In the genomic region with DNA sequence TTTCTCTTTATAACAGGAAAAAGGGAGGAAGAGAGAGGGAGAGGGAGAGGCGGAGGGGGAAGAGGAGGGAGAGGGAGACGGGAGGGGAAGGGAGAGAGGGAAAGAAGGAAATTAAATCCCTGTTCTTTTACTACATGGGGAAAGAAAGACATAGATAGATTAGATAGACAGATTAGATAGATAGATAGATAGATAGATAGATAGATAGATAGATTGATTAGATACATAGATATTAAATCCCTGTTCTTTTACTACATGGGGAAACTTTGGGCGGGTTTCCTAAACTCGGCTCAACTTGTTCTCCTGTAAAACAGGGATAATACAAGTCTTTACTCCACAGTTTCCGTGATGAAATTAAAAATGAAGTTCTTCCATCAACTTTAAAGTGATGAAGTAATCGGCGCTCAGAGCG, we compare ENCODE assay signal across 8 cellular contexts. TPM values are rescaled to one million over a fixed set of nuclear protein-coding genes. Genes with fewer than 3 reads are reported as not detected.
DNase-seq lines count a peak whose midpoint lies in the region; ATAC-seq and TF ChIP-seq lines count a peak whose summit lies in the region.

No MANE protein-coding gene starts in this region.

- H3K79me2 ChIP-seq in DOHH2 (ENCODE audit: control insufficient read depth, low read length) (peaks cover 64% of the 10 kb centered on the region), fibroblast of lung (ENCODE audit: control insufficient read depth, insufficient read depth, low read length) (peaks cover 51% of the 10 kb centered on the region), trophoblast cell (ENCODE audit: control insufficient read depth, insufficient read depth, low read length, poor library complexity) (peaks cover 7% of the 10 kb centered on the region)

- peaks cover 43% of the 10 kb centered on the region for H3K4me1 ChIP-seq in DOHH2 (ENCODE audit: control insufficient read depth, low read length)
- H3K4me1 ChIP-seq in RWPE2 (ENCODE audit: insufficient read depth, poor library complexity, severe bottlenecking) = peaks cover 5% of the 10 kb centered on the region
- no peaks in the 10 kb centered on the region for H3K4me1 ChIP-seq in fibroblast of lung (ENCODE audit: control insufficient read depth, extremely low read depth, insufficient read depth, low read length)
- H3K4me1 ChIP-seq in trophoblast cell (ENCODE audit: control insufficient read depth in 1 of 2, insufficient read depth in 2 of 2, low read length in 2 of 2) = peaks cover 2 to 4% of the 10 kb centered on the region in 2 experiments

- peak overlapping the region; percentile 82 for H3K4me3 ChIP-seq in DOHH2 (ENCODE audit: low read length)
- H3K4me3 ChIP-seq in RWPE2 (ENCODE audit: severe bottlenecking) = peak overlapping the region; percentile 83
- H3K4me3 ChIP-seq in fibroblast of lung (replicated peaks in 1 of 4; ENCODE audit: control extremely low read depth in 1 of 4, insufficient read depth in 1 of 4, low read depth in 3 of 4, low read length in 4 of 4) = peak overlapping the region; percentile 79 to 97 (median 90)
- H3K4me3 ChIP-seq in trophoblast cell (ENCODE audit: low read depth, low read length) = peak overlapping the region; percentile 80

- peaks cover 5% of the 10 kb centered on the region for H3K79me1 ChIP-seq in trophoblast cell (ENCODE audit: low read length)

- H3K36me3 ChIP-seq in DOHH2 (ENCODE audit: control insufficient read depth, low read length) (peaks cover 57% of the 10 kb centered on the region), RWPE2 (ENCODE audit: low read depth) (peaks cover 51% of the 10 kb centered on the region), fibroblast of lung (ENCODE audit: control insufficient read depth, insufficient read depth, low read length) (peaks cover 10% of the 10 kb centered on the region), trophoblast cell (ENCODE audit: control insufficient read depth in 1 of 2, insufficient read depth in 2 of 2, low read length in 2 of 2) (peaks cover 19 to 26% of the 10 kb centered on the region in 2 experiments)

- WGBS in trophoblast cell (ENCODE audit: extremely low coverage, insufficient coverage, insufficient read length) = no CpG with 5 or more reads among the region's 8 CpGs

- H3K27ac ChIP-seq in DOHH2 (ENCODE audit: low read depth, low read length) = peak overlapping the region; percentile 60
- H3K27ac ChIP-seq in RWPE2 (ENCODE audit: poor library complexity, severe bottlenecking) = peak overlapping the region; percentile 51
- peak overlapping the region; percentile 87 for H3K27ac ChIP-seq in fibroblast of lung (ENCODE audit: insufficient read depth, low read length)
- H3K27ac ChIP-seq in trophoblast cell (ENCODE audit: low read depth, low read length) = peak overlapping the region; percentile 16

- H2BK12ac ChIP-seq in trophoblast cell (ENCODE audit: low read length) = no peak overlapping the region

- H3K9me3 ChIP-seq in DOHH2 (ENCODE audit: control insufficient read depth, insufficient read depth, low read length) (peaks cover 12% of the 10 kb centered on the region), RWPE2 (ENCODE audit: severe bottlenecking) (no peaks in the 10 kb centered on the region), fibroblast of lung (ENCODE audit: control insufficient read depth, insufficient read depth, low read depth, low read length) (no peaks in the 10 kb centered on the region), trophoblast cell (ENCODE audit: insufficient read depth, low read depth, low read length) (peaks cover 2% of the 10 kb centered on the region)

- DNase-seq in RWPE2 (ENCODE audit: low spot score) (no peak), fibroblast of lung (ENCODE audit: low read depth in 2 of 2) (no peak), trophoblast cell (peak in 1 of 2 donors; percentile 55), NCI-H1417 (lab: John Stamatoyannopoulos, UW) (no peak), erythroblast (lab: John Stamatoyannopoulos, UW) (no peak), NCI-H1417 treated with DMSO at 0.1 percent for 48 hours (lab: John Stamatoyannopoulos, UW) (no peak)

- H2AK5ac ChIP-seq in trophoblast cell (ENCODE audit: low read length) = peak overlapping the region; percentile 88

- peak overlapping the region; percentile 90 for H3K18ac ChIP-seq in trophoblast cell (ENCODE audit: low read length)

- H3K9me2 ChIP-seq in DOHH2 (replicated peaks; ENCODE audit: control insufficient read depth, low read length) = no peaks in the 10 kb centered on the region

- H4K20me1 ChIP-seq in DOHH2 (ENCODE audit: control insufficient read depth, insufficient read depth, low read depth, low read length) (peaks cover 14% of the 10 kb centered on the region; the same call in 1 of the 2 replicates), fibroblast of lung (ENCODE audit: control insufficient read depth, extremely low read depth, insufficient read depth, low read length) (no peaks in the 10 kb centered on the region)

- no peak overlapping the region for H2BK120ac ChIP-seq in trophoblast cell (ENCODE audit: insufficient read depth, low read length, poor library complexity)

- H2AFZ ChIP-seq in fibroblast of lung (ENCODE audit: low read length) (no peak overlapping the region), trophoblast cell (ENCODE audit: insufficient read depth, low read length, poor library complexity) (peak overlapping the region; percentile 71)

- peak overlapping the region; percentile 97 for H3K14ac ChIP-seq in trophoblast cell (ENCODE audit: low read length)

- peak overlapping the region; percentile 90 for H4K91ac ChIP-seq in trophoblast cell (ENCODE audit: low read depth, low read length)

- TF ChIP-seq CTCF in DOHH2 (IDR thresholded peaks at IDR 0.05; ENCODE audit: low read depth, low read length, poor library complexity, severe bottlenecking) (no peak), RWPE2 (IDR thresholded peaks at IDR 0.05; ENCODE audit: poor library complexity, severe bottlenecking) (no peak), fibroblast of lung (conservative IDR thresholded peaks at IDR 0.05 in 1 of 2, IDR thresholded peaks at IDR 0.05 in 1 of 2; ENCODE audit: low read depth in 1 of 2, low read length in 2 of 2) (no peak)

- no peak for ATAC-seq in RWPE2 (ENCODE audit: low read depth)
- no peak for ATAC-seq in GM18517 (IDR thresholded peaks at IDR 0.05; ENCODE audit: unreplicated experiment)

- no peaks in the 10 kb centered on the region for H3F3A ChIP-seq in DOHH2 (ENCODE audit: control insufficient read depth, insufficient read depth)

- H4K12ac ChIP-seq in trophoblast cell (ENCODE audit: low read depth, low read length) = peak overlapping the region; percentile 89

- H3K4me2 ChIP-seq in DOHH2 (ENCODE audit: low read length) (peak overlapping the region; percentile 73), fibroblast of lung (ENCODE audit: extremely low read depth, insufficient read depth, low read length) (peak overlapping the region; percentile 69), trophoblast cell (ENCODE audit: low read length) (peak overlapping the region; percentile 72)

- peak overlapping the region; percentile 84 for H3K9ac ChIP-seq in fibroblast of lung (ENCODE audit: insufficient read depth, low read length)
- peak overlapping the region; percentile 81 for H3K9ac ChIP-seq in trophoblast cell (ENCODE audit: low read length)

- peak overlapping the region; percentile 96 for H3K4ac ChIP-seq in trophoblast cell (ENCODE audit: low read depth, low read length)

- H4K8ac ChIP-seq in trophoblast cell (ENCODE audit: low read depth, low read length) = peak overlapping the region; percentile 93

- H2BK5ac ChIP-seq in trophoblast cell (ENCODE audit: low read depth, low read length, poor library complexity) = no peak overlapping the region

- no peak overlapping the region for H3K23ac ChIP-seq in trophoblast cell (ENCODE audit: low read length)

- H3K27me3 ChIP-seq in DOHH2 (ENCODE audit: control insufficient read depth, low read length) (no peaks in the 10 kb centered on the region), RWPE2 (ENCODE audit: insufficient read depth, poor library complexity, severe bottlenecking) (no peaks in the 10 kb centered on the region), fibroblast of lung (ENCODE audit: control insufficient read depth, insufficient read depth, low read length) (no peaks in the 10 kb centered on the region), trophoblast cell (ENCODE audit: insufficient read depth, low read length) (no peaks in the 10 kb centered on the region)

- TF ChIP-seq POLR2A in erythroblast (IDR thresholded peaks at IDR 0.05; ENCODE audit: low read length) = no peak

RNA-seq across cellular contexts. Expression of a gene that starts 0.7 kb away (rescaled TPM):
- total RNA-seq in fibroblast of lung = 9.2 and 12.9 TPM in 2 replicates
- 15.2 and 28.4 TPM in 2 replicates for polyA plus RNA-seq in fibroblast of lung
- polyA plus RNA-seq in fibroblast of lung (2012) = 8.6 and 15.6 TPM in 2 replicates
- polyA minus RNA-seq in fibroblast of lung (ENCODE audit: low replicate concordance) = 25.7 and 56.4 TPM in 2 replicates
- 26.9 and 27.8 TPM in 2 replicates for polyA plus RNA-seq in trophoblast cell (2013)

RNA-seq across cellular contexts. Expression of a gene that starts 34.6 kb away (rescaled TPM):
- 4.6 and 5.8 TPM in 2 replicates for total RNA-seq in fibroblast of lung
- polyA plus RNA-seq in fibroblast of lung = 4.3 and 4.8 TPM in 2 replicates
- 4.6 and 5.9 TPM in 2 replicates for polyA plus RNA-seq in fibroblast of lung (2012)
- 2.3 and 5.0 TPM in 2 replicates for polyA minus RNA-seq in fibroblast of lung (ENCODE audit: low replicate concordance)
- polyA plus RNA-seq in trophoblast cell (2013) = 0.05 and 0.06 TPM in 2 replicates

RNA-seq across cellular contexts. Expression of a gene that starts 59.1 kb away (rescaled TPM):
- total RNA-seq in fibroblast of lung = 97.6 and 138 TPM in 2 replicates
- 150 and 176 TPM in 2 replicates for polyA plus RNA-seq in fibroblast of lung
- 117 and 134 TPM in 2 replicates for polyA plus RNA-seq in fibroblast of lung (2012)
- polyA minus RNA-seq in fibroblast of lung (ENCODE audit: low replicate concordance) = 197 and 260 TPM in 2 replicates
- 49.4 and 49.6 TPM in 2 replicates for polyA plus RNA-seq in trophoblast cell (2013)

Comparison
In these comparisons a context has a peak if more than half of its experiments do, and no peak if none do; other contexts are left out.
1. H3K27ac ChIP-seq: peak in every context shown above with its lines; median percentile 87 in fibroblast of lung; 60 in DOHH2; 51 in RWPE2; 16 in trophoblast cell.